In the genomic region with DNA sequence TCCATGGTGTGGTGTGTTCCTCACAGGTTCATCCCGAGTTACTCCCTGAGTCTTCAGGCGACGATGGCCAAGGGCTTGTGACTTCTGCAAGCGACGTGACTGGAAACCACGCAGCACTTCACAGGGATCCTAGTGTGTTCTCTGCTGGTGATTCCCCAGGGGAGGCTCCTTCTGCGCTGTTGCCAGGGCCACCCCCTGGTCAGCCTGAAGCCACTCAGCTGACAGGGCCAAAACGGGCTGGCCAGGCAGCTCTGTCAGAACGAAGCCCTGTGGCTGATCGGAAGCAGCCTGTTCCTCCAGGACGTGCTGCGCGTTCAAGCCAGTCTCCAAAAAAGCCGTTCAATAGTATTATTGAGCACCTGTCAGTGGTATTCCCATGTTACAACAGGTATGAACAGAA, we compare ENCODE assay signal across 23 cellular contexts.
DNase-seq lines count a peak whose midpoint lies in the region; ATAC-seq, FAIRE-seq and TF ChIP-seq lines count a peak whose summit lies in the region.
"Had no signal": no experiment of that assay in that cellular context is flagged by ENCODE, and none has a peak within 500 bp of the region (broad histone marks: within the 10 kb centered on the region; RNA-seq: fewer than 3 reads in every experiment).

No MANE protein-coding gene starts in this region.

- peaks cover 20 to 58% of the 10 kb centered on the region in 2 experiments for H3K4me1 ChIP-seq in HCT116 (ENCODE audit: control insufficient read depth in 1 of 2, insufficient read depth in 2 of 2, low read length in 2 of 2)
- H3K4me1 ChIP-seq in pancreas: no peaks in the 10 kb centered on the region
- H3K4me1 ChIP-seq: BE2C, Caco-2 had no signal

- TF ChIP-seq CTCF in HCT116 (IDR thresholded peaks at IDR 0.05 in 2 of 3, conservative IDR thresholded peaks at IDR 0.05 in 1 of 3; ENCODE audit: borderline replicate concordance in 1 of 3, insufficient read depth in 1 of 3, low read depth in 2 of 3, low read length in 2 of 3): no peak
- TF ChIP-seq CTCF in pancreas (IDR thresholded peaks at IDR 0.05): no peak

- H3K36me3 ChIP-seq in HCT116 (ENCODE audit: control insufficient read depth in 1 of 2, insufficient read depth in 2 of 2, low read length in 2 of 2) (peaks cover 21 to 23% of the 10 kb centered on the region in 2 experiments; a peak in 3 of 4 replicates), pancreas (peaks cover 0 to 20% (median 9%) of the 10 kb centered on the region in 3 donors)

- H3K27ac ChIP-seq in HCT116 (ENCODE audit: low read depth, low read length) (no peak overlapping the region), pancreas (peak overlapping the region in 2 of 4 donors; percentile 6 to 20)
- H3K27ac ChIP-seq: GM23248 had no signal

- POLR2A ChIA-PET in HCT116 (lab: Charles Lee): no interaction called here

- in situ Hi-C loops in SK-MEL-5 (cut with HindIII; ENCODE audit: low pct_unique_long_range_greater_than_20kb, low sequenced_read_pairs): no loop called here

- H2AFZ ChIP-seq in HCT116 (ENCODE audit: low read depth, low read length, poor library complexity, severe bottlenecking): no peak overlapping the region
- H2AFZ ChIP-seq: GM23248 had no signal

- no peaks in the 10 kb centered on the region for H3K27me3 ChIP-seq in HCT116 (ENCODE audit: insufficient read depth, low read length)
- H3K27me3 ChIP-seq in pancreas: no peaks in the 10 kb centered on the region
- H3K27me3 ChIP-seq: BE2C had no signal

- FAIRE-seq in pancreas (lab: Jason Lieb, UNC): no peak
- FAIRE-seq: A204.1, D721Med, G401.6, GM12891, GM19239, HTR-8/SVneo had no signal

- H3K9ac ChIP-seq in HCT116 (ENCODE audit: low read length): 0 out of 2 replicates have a peak overlapping the region, but pooled peaks have one; percentile 4
- H3K9ac ChIP-seq: GM23248 had no signal

- BruUV-seq in HCT116 (replicated peaks; lab: Mats Ljungman, UMichigan): no TSS peak

- no peak for ATAC-seq in HCT116
- peak; percentile 43 for ATAC-seq in left ventricle myocardium superior
- peak; percentile 53 to 82 (median 64) for ATAC-seq in pancreas
- ATAC-seq in HG03045 (IDR thresholded peaks at IDR 0.05; ENCODE audit: unreplicated experiment): no peak
- no peak for ATAC-seq in GM19395 (IDR thresholded peaks at IDR 0.05; ENCODE audit: unreplicated experiment)

- H3K79me2 ChIP-seq in HCT116 (ENCODE audit: insufficient read depth, low read length): no peaks in the 10 kb centered on the region

- intact Hi-C loops in HCT116 (cut with micrococcal nuclease): no loop called here
- intact Hi-C loops in left ventricle myocardium superior (cut with micrococcal nuclease): no loop called here
- intact Hi-C loops in pancreas (cut with DNase I): no loop called here

- H4K20me1 ChIP-seq in HCT116 (ENCODE audit: insufficient read depth): no peaks in the 10 kb centered on the region

- CTCF ChIA-PET in HCT116 (lab: Charles Lee): no interaction called here

- TF ChIP-seq POLR2A in HCT116 (IDR thresholded peaks at IDR 0.05; ENCODE audit: borderline replicate concordance, extremely low read depth, insufficient read depth, insufficient read length): no peak

- no peaks in the 10 kb centered on the region for H3K9me2 ChIP-seq in HCT116 (ENCODE audit: insufficient read depth)

- RAD21 ChIA-PET in HCT116 (lab: Charles Lee; ENCODE audit: low non-redundant PET in 1 of 2, low total read pairs in 2 of 2, uncharacterized antibody in 2 of 2, unreplicated experiment in 2 of 2): no interaction called here

- no peak for TF ChIP-seq RAD21 in HCT116 (IDR thresholded peaks at IDR 0.05; ENCODE audit: low read depth)

- DNase-seq in HCT116 (ENCODE audit: low read depth, low spot score) (no peak), SK-MEL-5 (ENCODE audit: low read depth, low spot score) (peak; percentile 83), left ventricle myocardium superior (no peak), pancreas (peak in 2 of 6 donors; percentile 29 to 31), COLO829 (ENCODE audit: low spot score) (no peak)
- DNase-seq: ACHN; BE2C; C1 segment of cervical spinal cord; Caco-2; CD4-positive, CD25-positive, alpha-beta regulatory T cell; CD8-positive, alpha-beta memory T cell; GM23248; HFFc6; IMR-90 had no signal

- H3K9me3 ChIP-seq in HCT116 (ENCODE audit: control insufficient read depth in 1 of 2, insufficient read depth in 1 of 2, low read depth in 1 of 2, low read length in 2 of 2): no peaks in the 10 kb centered on the region
- no peaks in the 10 kb centered on the region for H3K9me3 ChIP-seq in pancreas
- H3K9me3 ChIP-seq: BE2C, Caco-2, HAP-1 had no signal

- peak overlapping the region in 1 of 2 experiments; percentile 0; a peak in 1 of 4 replicates for H3K4me3 ChIP-seq in HCT116 (replicated peaks in 1 of 2; ENCODE audit: low read depth in 1 of 2, low read length in 2 of 2)
- H3K4me3 ChIP-seq in pancreas: no peak overlapping the region
- H3K4me3 ChIP-seq: GM23248, HAP-1 had no signal

- peak overlapping the region; percentile 29 for H3K4me2 ChIP-seq in HCT116 (ENCODE audit: low read length)

- WGBS in pancreas, 2 donors: 63 to 68% methylated on average over 14 of the region's 14 CpGs

TF ChIP-seq in HCT116, 20 proteins besides CTCF, POLR2A, EP300 and RAD21:
- TF ChIP-seq EGR1 (IDR thresholded peaks at IDR 0.05; ENCODE audit: low read depth): no peak
- TF ChIP-seq YY1 (IDR thresholded peaks at IDR 0.05; ENCODE audit: extremely low read depth, insufficient replicate concordance, low read depth, low read length): no peak
- TF ChIP-seq ZFX (IDR thresholded peaks at IDR 0.05): no peak
- TF ChIP-seq CBX3 (IDR thresholded peaks at IDR 0.05; ENCODE audit: low read depth): no peak
- TF ChIP-seq SIN3A (IDR thresholded peaks at IDR 0.05; ENCODE audit: low read depth): no peak
- TF ChIP-seq ZNF274 (IDR thresholded peaks at IDR 0.05; ENCODE audit: low read depth, low read length): no peak
- no peak for TF ChIP-seq CEBPB (IDR thresholded peaks at IDR 0.05; ENCODE audit: low read depth)
- no peak for TF ChIP-seq POLR2AphosphoS5 (IDR thresholded peaks at IDR 0.05; ENCODE audit: low read depth, low read length)
- no peak for TF ChIP-seq EZH2 (IDR thresholded peaks at IDR 0.05)
- no peak for TF ChIP-seq TCF7L2 (IDR thresholded peaks at IDR 0.05; ENCODE audit: borderline replicate concordance, extremely low read depth, insufficient read depth, insufficient read length)
- TF ChIP-seq JUND (IDR thresholded peaks at IDR 0.05): no peak
- no peak for TF ChIP-seq EZH2phosphoT487 (IDR thresholded peaks at IDR 0.05; ENCODE audit: borderline replicate concordance)
TF ChIP-seq in HCT116: peak in this region for 0.

Comparison
In these comparisons a context has a peak if more than half of its experiments do, and no peak if none do; other contexts are left out.
1. ATAC-seq: peak in left ventricle myocardium superior (single experiment) and pancreas (4 of 4); none in HCT116 (single experiment), HG03045 (single experiment) and GM19395 (single experiment).